ENCODE assay signal across 27 cellular contexts in genomic region chr9:21708225-21708624, GRCh38.
A peak's percentile ranks its signal among the peaks of the same experiment; 100 is the strongest.
DNase-seq lines count a peak whose midpoint lies in the region; ATAC-seq and TF ChIP-seq lines count a peak whose summit lies in the region.
"Had no signal": no experiment of that assay in that cellular context is flagged by ENCODE, and none has a peak within 500 bp of the region (broad histone marks: within the 10 kb centered on the region; RNA-seq: fewer than 3 reads in every experiment).

No MANE protein-coding gene starts in this region.

- no peaks in the 10 kb centered on the region for H3K9me3 ChIP-seq in smooth muscle cell (replicated peaks; ENCODE audit: low read depth)
- H3K9me3 ChIP-seq: adrenal gland, BLaER1, lower lobe of right lung, pancreas, thyroid gland, vagina had no signal

- H3K4me3 Mint-ChIP-seq in activated T-helper 17 cell treated with anti-CD3 and anti-CD28 coated beads, Interleukin-2, amount 50 U/mL, for 72 hours: no peak overlapping the region
- no peak overlapping the region for H3K4me3 Mint-ChIP-seq in activated naive CD4-positive, alpha-beta T cell treated with anti-CD3 and anti-CD28 coated beads, Interleukin-2, amount 10 ng/mL, durations not matched to agents 7 days and 5 days
- H3K4me3 Mint-ChIP-seq: activated CD4-positive, alpha-beta memory T cell treated with anti-CD3 and anti-CD28 coated beads, Interleukin-2, amount 10 ng/mL, durations not matched to agents 7 days and 5 days; activated naive CD4-positive, alpha-beta T cell treated with anti-CD3 and anti-CD28 coated beads for 36 hours; T-helper 17 cell had no signal

- TF ChIP-seq CTCF in foreskin keratinocyte (conservative IDR thresholded peaks at IDR 0.05): no peak
- TF ChIP-seq CTCF in smooth muscle cell (IDR thresholded peaks at IDR 0.05; ENCODE audit: borderline replicate concordance, insufficient read depth, poor library complexity, severe bottlenecking): no peak

- CTCF ChIA-PET in activated naive CD4-positive, alpha-beta T cell treated with anti-CD3 and anti-CD28 coated beads, Interleukin-2, amount 10 ng/mL, durations not matched to agents 7 days and 5 days (lab: Charles Lee): interaction anchor here (1.0 to 2.6 kb wide), 10 partner anchors 11 to 474 kb away, joined by 3 to 21 read pairs (median 4); no protein-coding TSS in a partner anchor

- peak; percentile 18 for ATAC-seq in activated T-helper 17 cell treated with anti-CD3 and anti-CD28 coated beads, Interleukin-2, amount 50 U/mL, for 72 hours (replicated peaks)
- peak; percentile 72 for ATAC-seq in foreskin keratinocyte
- ATAC-seq in GM21360 (IDR thresholded peaks at IDR 0.05; ENCODE audit: unreplicated experiment): no peak
- no peak for ATAC-seq in stimulated activated naive CD8-positive, alpha-beta T cell treated with anti-CD3 and anti-CD28 coated beads, Interleukin-15, Interleukin-2, amounts not matched to agents 100 U/mL and 50 U/mL, for 24 hours
- ATAC-seq: lower lobe of right lung, pancreas, T-helper 17 cell had no signal

- H3K27me3 ChIP-seq in foreskin keratinocyte (no peaks in the 10 kb centered on the region), smooth muscle cell (ENCODE audit: low read depth) (no peaks in the 10 kb centered on the region)
- H3K27me3 ChIP-seq: BLaER1, brain microvascular endothelial cell, thyroid gland, vagina had no signal

- no peaks in the 10 kb centered on the region for H4K20me1 ChIP-seq in smooth muscle cell (ENCODE audit: low read depth)
- H4K20me1 ChIP-seq: BLaER1 had no signal

- no peaks in the 10 kb centered on the region for H3K36me3 Mint-ChIP-seq in activated T-helper 17 cell treated with anti-CD3 and anti-CD28 coated beads, Interleukin-2, amount 50 U/mL, for 72 hours (ENCODE audit: low read depth)
- H3K36me3 Mint-ChIP-seq in activated naive CD4-positive, alpha-beta T cell treated with anti-CD3 and anti-CD28 coated beads, Interleukin-2, amount 10 ng/mL, durations not matched to agents 7 days and 5 days: no peaks in the 10 kb centered on the region

- H3K27ac ChIP-seq in foreskin keratinocyte: peak overlapping the region; percentile 40
- peak overlapping the region; percentile 74 for H3K27ac ChIP-seq in smooth muscle cell (ENCODE audit: low read depth)
- H3K27ac ChIP-seq: adrenal gland, BLaER1, brain microvascular endothelial cell, lower lobe of right lung, pancreas, thyroid gland, vagina had no signal

- H2AFZ ChIP-seq in smooth muscle cell (ENCODE audit: low read depth): peak overlapping the region; percentile 77

- peaks cover 3% of the 10 kb centered on the region for H3F3A ChIP-seq in smooth muscle cell (ENCODE audit: low read depth)

- peak overlapping the region; percentile 9 for H3K9ac ChIP-seq in smooth muscle cell (ENCODE audit: low read depth)
- H3K9ac ChIP-seq: BLaER1 had no signal

- H3K36me3 ChIP-seq in smooth muscle cell (ENCODE audit: low read depth): no peaks in the 10 kb centered on the region
- H3K36me3 ChIP-seq: adrenal gland, BLaER1, brain microvascular endothelial cell, lower lobe of right lung, pancreas, thyroid gland, vagina had no signal

- H3K4me2 ChIP-seq in smooth muscle cell: peak overlapping the region; percentile 52
- H3K4me2 ChIP-seq: BLaER1 had no signal

- peak; percentile 82 for DNase-seq in LHCN-M2 (ENCODE audit: low read depth)
- DNase-seq in foreskin keratinocyte: peak; percentile 97 to 98
- DNase-seq in smooth muscle cell (lab: John Stamatoyannopoulos, UW; ENCODE audit: unreplicated experiment): no peak
- no peak for DNase-seq in activated naive CD4-positive, alpha-beta T cell treated with anti-CD3 and anti-CD28 coated beads, Interleukin-2, amount 10 ng/mL, durations not matched to agents 7 days and 5 days
- no peak for DNase-seq in stimulated activated naive CD8-positive, alpha-beta T cell treated with anti-CD3 and anti-CD28 coated beads, Interleukin-15, Interleukin-2, amounts not matched to agents 100 U/mL and 50 U/mL, for 24 hours
- DNase-seq: activated CD4-positive, alpha-beta memory T cell treated with anti-CD3 and anti-CD28 coated beads, Interleukin-2, amount 10 ng/mL, durations not matched to agents 7 days and 5 days; activated CD4-positive, alpha-beta T cell treated with anti-CD3 and anti-CD28 coated beads for 1 hour; activated CD8-positive, alpha-beta memory T cell treated with anti-CD3 and anti-CD28 coated beads, Interleukin-2, amount 50 U/mL, for 4 hours; activated naive CD4-positive, alpha-beta T cell treated with anti-CD3 and anti-CD28 coated beads for 36 hours; adrenal gland; brain microvascular endothelial cell; DMS 273 treated with DMSO at 0.1 percent for 48 hours; GOT3; KBM-7; lower lobe of right lung; NCI-H1092 treated with DMSO at 0.1 percent for 48 hours; NCI-H187; NCI-H2171; pancreas; retina; stimulated activated CD8-positive, alpha-beta memory T cell treated with anti-CD3 and anti-CD28 coated beads, Interleukin-4, amount 100 ng/mL, for 48 hours; T-helper 17 cell; thyroid gland had no signal

- H3K27ac Mint-ChIP-seq in activated T-helper 17 cell treated with anti-CD3 and anti-CD28 coated beads, Interleukin-2, amount 50 U/mL, for 72 hours: no peak overlapping the region
- H3K27ac Mint-ChIP-seq in activated naive CD4-positive, alpha-beta T cell treated with anti-CD3 and anti-CD28 coated beads, Interleukin-2, amount 10 ng/mL, durations not matched to agents 7 days and 5 days: no peak overlapping the region
- H3K27ac Mint-ChIP-seq: activated CD4-positive, alpha-beta memory T cell treated with anti-CD3 and anti-CD28 coated beads, Interleukin-2, amount 10 ng/mL, durations not matched to agents 7 days and 5 days; activated naive CD4-positive, alpha-beta T cell treated with anti-CD3 and anti-CD28 coated beads for 36 hours; T-helper 17 cell had no signal

- H3K4me1 ChIP-seq in foreskin keratinocyte: peaks cover 51% of the 10 kb centered on the region
- H3K4me1 ChIP-seq in smooth muscle cell (ENCODE audit: low read depth): peaks cover 19% of the 10 kb centered on the region
- H3K4me1 ChIP-seq: adrenal gland, lower lobe of right lung, pancreas, thyroid gland, vagina had no signal

- H3K4me1 Mint-ChIP-seq in activated T-helper 17 cell treated with anti-CD3 and anti-CD28 coated beads, Interleukin-2, amount 50 U/mL, for 72 hours: peaks cover 12% of the 10 kb centered on the region
- H3K4me1 Mint-ChIP-seq in activated naive CD4-positive, alpha-beta T cell treated with anti-CD3 and anti-CD28 coated beads, Interleukin-2, amount 10 ng/mL, durations not matched to agents 7 days and 5 days: peaks cover 4% of the 10 kb centered on the region
- H3K4me1 Mint-ChIP-seq: activated CD4-positive, alpha-beta memory T cell treated with anti-CD3 and anti-CD28 coated beads, Interleukin-2, amount 10 ng/mL, durations not matched to agents 7 days and 5 days had no signal

- H3K4me3 ChIP-seq in smooth muscle cell: no peak overlapping the region
- H3K4me3 ChIP-seq: adrenal gland, BLaER1, lower lobe of right lung, pancreas, thyroid gland, vagina had no signal

- H3K9me3 Mint-ChIP-seq in activated T-helper 17 cell treated with anti-CD3 and anti-CD28 coated beads, Interleukin-2, amount 50 U/mL, for 72 hours: no peaks in the 10 kb centered on the region
- H3K9me3 Mint-ChIP-seq in activated naive CD4-positive, alpha-beta T cell treated with anti-CD3 and anti-CD28 coated beads, Interleukin-2, amount 10 ng/mL, durations not matched to agents 7 days and 5 days: no peaks in the 10 kb centered on the region
- H3K9me3 Mint-ChIP-seq: activated CD4-positive, alpha-beta memory T cell treated with anti-CD3 and anti-CD28 coated beads, Interleukin-2, amount 10 ng/mL, durations not matched to agents 7 days and 5 days; activated naive CD4-positive, alpha-beta T cell treated with anti-CD3 and anti-CD28 coated beads for 36 hours had no signal

- H3K27me3 Mint-ChIP-seq in activated T-helper 17 cell treated with anti-CD3 and anti-CD28 coated beads, Interleukin-2, amount 50 U/mL, for 72 hours: peaks cover 4% of the 10 kb centered on the region
- H3K27me3 Mint-ChIP-seq in activated naive CD4-positive, alpha-beta T cell treated with anti-CD3 and anti-CD28 coated beads, Interleukin-2, amount 10 ng/mL, durations not matched to agents 7 days and 5 days: peaks cover 13% of the 10 kb centered on the region

- 22% methylated on average over 3 of the region's 3 CpGs for WGBS in smooth muscle cell (ENCODE audit: low lambda C conversion rate)

- H3K79me2 ChIP-seq in smooth muscle cell (ENCODE audit: low read depth): no peaks in the 10 kb centered on the region

Comparison
In these comparisons a context has a peak if more than half of its experiments do, and no peak if none do; other contexts are left out.
1. DNase-seq: peak in LHCN-M2 (single experiment) and foreskin keratinocyte (2 of 2); none in smooth muscle cell (single experiment), activated naive CD4-positive, alpha-beta T cell treated with anti-CD3 and anti-CD28 coated beads, Interleukin-2, amount 10 ng/mL, durations not matched to agents 7 days and 5 days (single experiment) and stimulated activated naive CD8-positive, alpha-beta T cell treated with anti-CD3 and anti-CD28 coated beads, Interleukin-15, Interleukin-2, amounts not matched to agents 100 U/mL and 50 U/mL, for 24 hours (single experiment).
2. ATAC-seq: peak in activated T-helper 17 cell treated with anti-CD3 and anti-CD28 coated beads, Interleukin-2, amount 50 U/mL, for 72 hours (single experiment) and foreskin keratinocyte (single experiment); none in GM21360 (single experiment) and stimulated activated naive CD8-positive, alpha-beta T cell treated with anti-CD3 and anti-CD28 coated beads, Interleukin-15, Interleukin-2, amounts not matched to agents 100 U/mL and 50 U/mL, for 24 hours (single experiment).